12 cellular contexts compared by ENCODE assay signal in genomic region chr20:10172998-10173655, GRCh38. TPM values are rescaled to one million over a fixed set of nuclear protein-coding genes. Genes with fewer than 3 reads are reported as not detected.
DNase-seq lines count a peak whose midpoint lies in the region; ATAC-seq, FAIRE-seq and TF ChIP-seq lines count a peak whose summit lies in the region.
"Had no signal": no experiment of that assay in that cellular context is flagged by ENCODE, and none has a peak within 500 bp of the region (broad histone marks: within the 10 kb centered on the region; RNA-seq: fewer than 3 reads in every experiment).

No MANE protein-coding gene starts in this region.

- POLR2A ChIA-PET in HepG2 (lab: Yijun Ruan, JAX): no interaction called here

- TF ChIP-seq EP300 in HepG2 (IDR thresholded peaks at IDR 0.05; ENCODE audit: low read depth in 2 of 2, low read length in 2 of 2) (no peak), HepG2 (CRISPR knock-in tag; IDR thresholded peaks at IDR 0.05; ENCODE audit: borderline replicate concordance) (no peak)

- no peak for TF ChIP-seq CTCF in HepG2 (CRISPR knock-in tag; IDR thresholded peaks at IDR 0.05)
- TF ChIP-seq CTCF in right lobe of liver (IDR thresholded peaks at IDR 0.05): no peak

- no peaks in the 10 kb centered on the region for H3K36me3 ChIP-seq in HepG2 (replicated peaks in 1 of 2; ENCODE audit: control insufficient read depth in 1 of 2, insufficient read depth in 2 of 2, low read length in 2 of 2)
- no peaks in the 10 kb centered on the region for H3K36me3 ChIP-seq in right lobe of liver

- H4K20me1 ChIP-seq in HepG2 (ENCODE audit: insufficient read depth, low read length): no peaks in the 10 kb centered on the region

- no peaks in the 10 kb centered on the region for H3K36me3 Mint-ChIP-seq in activated T-helper 17 cell treated with anti-CD3 and anti-CD28 coated beads, Interleukin-2, amount 50 U/mL, for 72 hours (ENCODE audit: low read depth)
- no peaks in the 10 kb centered on the region for H3K36me3 Mint-ChIP-seq in immature natural killer cell
- H3K36me3 Mint-ChIP-seq: activated naive CD8-positive, alpha-beta T cell; stimulated activated memory B cell treated with anti-CD40 and anti-IgM and Interleukin-4, amounts not matched to agents 10 μg/mL and 1 μg/mL and 100 μg/mL, for 72 hours had no signal

- FAIRE-seq in HepG2 (lab: Jason Lieb, UNC): no peak
- FAIRE-seq: K562 had no signal

- peaks cover 5% of the 10 kb centered on the region for H3K9me3 Mint-ChIP-seq in activated T-helper 17 cell treated with anti-CD3 and anti-CD28 coated beads, Interleukin-2, amount 50 U/mL, for 72 hours
- H3K9me3 Mint-ChIP-seq in immature natural killer cell: peaks cover 0 to 2% (median 0%) of the 10 kb centered on the region in 6 donors

- H3K27me3 Mint-ChIP-seq in activated T-helper 17 cell treated with anti-CD3 and anti-CD28 coated beads, Interleukin-2, amount 50 U/mL, for 72 hours: peaks cover 39% of the 10 kb centered on the region
- H3K27me3 Mint-ChIP-seq in immature natural killer cell (ENCODE audit: low read depth in 3 of 3): peaks cover 2 to 12% (median 5%) of the 10 kb centered on the region in 3 donors

- H3K9me3 ChIP-seq in HepG2 (ENCODE audit: low read length) (no peaks in the 10 kb centered on the region), right lobe of liver (no peaks in the 10 kb centered on the region)

- peaks cover 4% of the 10 kb centered on the region for H3K4me1 Mint-ChIP-seq in activated T-helper 17 cell treated with anti-CD3 and anti-CD28 coated beads, Interleukin-2, amount 50 U/mL, for 72 hours
- H3K4me1 Mint-ChIP-seq in immature natural killer cell: peaks cover 7 to 14% of the 10 kb centered on the region in 2 donors

- H3K79me2 ChIP-seq in HepG2 (ENCODE audit: insufficient read depth, low read length): no peaks in the 10 kb centered on the region

- H3K4me2 ChIP-seq in HepG2 (ENCODE audit: low read depth, low read length): no peak overlapping the region

- no peak overlapping the region for H2AFZ ChIP-seq in HepG2 (ENCODE audit: low read length)

- H3K9ac ChIP-seq in HepG2 (ENCODE audit: insufficient read depth, low read depth, low read length): no peak overlapping the region

- TF ChIP-seq POLR2A in HepG2 (IDR thresholded peaks at IDR 0.05; ENCODE audit: insufficient read depth in 1 of 2, low read depth in 2 of 2, low read length in 2 of 2): no peak
- no peak for TF ChIP-seq POLR2A in right lobe of liver (IDR thresholded peaks at IDR 0.05)

- 56% methylated on average over 16 of the region's 16 CpGs for WGBS in HepG2 (ENCODE audit: low lambda C conversion rate)
- 90% methylated on average over 12 of the region's 16 CpGs for WGBS in right lobe of liver (ENCODE audit: insufficient coverage, low coverage, low lambda C conversion rate, missing lambda C conversion rate)

- no peak overlapping the region for H3K4me3 ChIP-seq in HepG2 (replicated peaks in 1 of 3; ENCODE audit: insufficient read depth in 1 of 3, low read depth in 2 of 3, low read length in 3 of 3)
- H3K4me3 ChIP-seq in right lobe of liver: no peak overlapping the region
- H3K4me3 ChIP-seq: K562 had no signal

- ATAC-seq in HepG2 (no peak), right lobe of liver (no peak), HG02840 (IDR thresholded peaks at IDR 0.05; ENCODE audit: low FRiP score, unreplicated experiment) (no peak)
- no peak for ATAC-seq in activated T-helper 17 cell treated with anti-CD3 and anti-CD28 coated beads, Interleukin-2, amount 50 U/mL, for 72 hours (replicated peaks)
- ATAC-seq: K562; stimulated activated memory B cell treated with anti-CD40 and anti-IgM and Interleukin-4, amounts not matched to agents 10 μg/mL and 1 μg/mL and 100 μg/mL, for 72 hours had no signal

- no TSS peak for BruUV-seq in HepG2 (replicated peaks; lab: Mats Ljungman, UMichigan)

- CTCF ChIA-PET in HepG2 (lab: Yijun Ruan, JAX; ENCODE audit: low intra/inter-chr PET ratio, low total read pairs): no interaction called here

- H3K27ac Mint-ChIP-seq in activated T-helper 17 cell treated with anti-CD3 and anti-CD28 coated beads, Interleukin-2, amount 50 U/mL, for 72 hours: no peak overlapping the region
- H3K27ac Mint-ChIP-seq in immature natural killer cell: no peak overlapping the region
- H3K27ac Mint-ChIP-seq: activated naive CD8-positive, alpha-beta T cell; stimulated activated memory B cell treated with anti-CD40 and anti-IgM and Interleukin-4, amounts not matched to agents 10 μg/mL and 1 μg/mL and 100 μg/mL, for 72 hours had no signal

- no peaks in the 10 kb centered on the region; a peak in 1 of 5 replicates for H3K27me3 ChIP-seq in HepG2 (ENCODE audit: control insufficient read depth in 1 of 2, insufficient read depth in 2 of 2, low read length in 2 of 2)
- H3K27me3 ChIP-seq in right lobe of liver: no peaks in the 10 kb centered on the region

- TF ChIP-seq RAD21 in HepG2 (CRISPR knock-in tag; IDR thresholded peaks at IDR 0.05): no peak

- in situ Hi-C loops in HepG2 (cut with HindIII; ENCODE audit: extremely low pct_ligation_motif_present, low pct_unique_long_range_greater_than_20kb): no loop called here

- H3K27ac ChIP-seq in HepG2 (ENCODE audit: extremely low read length, insufficient read depth, low read length) (no peak overlapping the region), right lobe of liver (no peak overlapping the region)

- peak overlapping the region; percentile 70 for H3K4me3 Mint-ChIP-seq in activated T-helper 17 cell treated with anti-CD3 and anti-CD28 coated beads, Interleukin-2, amount 50 U/mL, for 72 hours
- H3K4me3 Mint-ChIP-seq in immature natural killer cell: peak overlapping the region; percentile 68 to 84 (median 83)

- H3K4me1 ChIP-seq in HepG2 (ENCODE audit: insufficient read depth, low read length): no peaks in the 10 kb centered on the region
- peaks cover 0 to 4% (median 0%) of the 10 kb centered on the region in 4 donors for H3K4me1 ChIP-seq in right lobe of liver

- DNase-seq in HepG2 (ENCODE audit: low spot score) (no peak), right lobe of liver (no peak), immature natural killer cell (no peak), NCI-H2029 treated with DMSO at 0.1 percent for 48 hours (lab: John Stamatoyannopoulos, UW) (no peak), EL (no peak)
- DNase-seq in activated CD4-positive, alpha-beta T cell treated with anti-CD3 and anti-CD28 coated beads for 4 hours: no peak
- DNase-seq: HCEC 1CT had no signal

- intact Hi-C loops in HepG2 (cut with micrococcal nuclease; ENCODE audit: unreplicated experiment): no loop called here
- intact Hi-C loops in right lobe of liver (cut with DNase I): no loop called here

TF ChIP-seq in HepG2, 621 proteins besides CTCF, POLR2A, EP300 and RAD21:
- TF ChIP-seq ZNF629 (CRISPR knock-in tag; conservative IDR thresholded peaks at IDR 0.05): peak; percentile 56
- TF ChIP-seq SKI (IDR thresholded peaks at IDR 0.05; ENCODE audit: partially characterized antibody): no peak

RNA-seq across cellular contexts. Expression of gene SNAP25, which starts 45.5 kb away (rescaled TPM):
- total RNA-seq in HepG2 (2016; rRNA removed; fragmentation: Illumina TruSeq; extraction: Trizol) (not detected in 2 replicates), right lobe of liver (under 1 TPM in 2 of 6 experiments, not detected in 4; 0.23 to 0.32 TPM)
- total RNA-seq in HepG2 (2016; cell fraction: cytosol; rRNA removed; fragmentation: Illumina TruSeq; extraction: Trizol; ENCODE audit: low read depth): not detected in 2 replicates
- total RNA-seq in HepG2 (2016; cell fraction: insoluble cytoplasmic fraction; rRNA removed; fragmentation: Illumina TruSeq; extraction: Trizol): not detected in 2 replicates
- total RNA-seq in HepG2 (2016; cell fraction: membrane; rRNA removed; fragmentation: Illumina TruSeq; extraction: Trizol): not detected in 2 replicates
- not detected in 2 replicates for total RNA-seq in HepG2 (2016; cell fraction: nucleus; rRNA removed; fragmentation: Illumina TruSeq; extraction: Trizol)
- polyA plus RNA-seq in HepG2 (2011; rRNA removed) (not detected in 2 replicates), immature natural killer cell (not detected)
- polyA plus RNA-seq in HepG2 (2011; cell fraction: cytosol; rRNA removed): not detected in 2 replicates
- polyA plus RNA-seq in HepG2 (2011; cell fraction: nucleus; rRNA removed): not detected in 2 replicates
- polyA plus RNA-seq in HepG2 (2012): 0.15 TPM in 1 of 2 replicates, not detected in the other
- polyA plus RNA-seq in HepG2 (2016; cell fraction: cytosol; fragmentation: Illumina TruSeq; extraction: Trizol; ENCODE audit: low read depth): not detected in 2 replicates
- polyA plus RNA-seq in HepG2 (2016; cell fraction: insoluble cytoplasmic fraction; fragmentation: Illumina TruSeq; extraction: Trizol; ENCODE audit: low read depth): not detected in 2 replicates
- not detected in 2 replicates for polyA plus RNA-seq in HepG2 (2016; cell fraction: membrane; fragmentation: Illumina TruSeq; extraction: Trizol; ENCODE audit: low read depth)
- not detected in 2 replicates for polyA plus RNA-seq in HepG2 (2016; cell fraction: nucleus; fragmentation: Illumina TruSeq; extraction: Trizol; ENCODE audit: insufficient read depth, low read depth)
- polyA minus RNA-seq in HepG2 (2011; rRNA and poly(A)+ RNA removed; ENCODE audit: low replicate concordance): 8.1 TPM in 1 of 2 replicates, not detected in the other
- not detected in 2 replicates for polyA minus RNA-seq in HepG2 (2011; cell fraction: cytosol; rRNA and poly(A)+ RNA removed)
- not detected in 2 replicates for polyA minus RNA-seq in HepG2 (2011; cell fraction: nucleus; rRNA and poly(A)+ RNA removed)
- total RNA-seq in activated T-helper 17 cell treated with anti-CD3 and anti-CD28 coated beads, Interleukin-2, amount 50 U/mL, for 72 hours: 1 to 10 TPM in 1 of 2 donors, under 1 TPM in 1; 0.13 to 7.2 TPM
- total RNA-seq: K562 had no signal
